Comparison of ENCODE assay signal across 6 cellular contexts in the genomic region with DNA sequence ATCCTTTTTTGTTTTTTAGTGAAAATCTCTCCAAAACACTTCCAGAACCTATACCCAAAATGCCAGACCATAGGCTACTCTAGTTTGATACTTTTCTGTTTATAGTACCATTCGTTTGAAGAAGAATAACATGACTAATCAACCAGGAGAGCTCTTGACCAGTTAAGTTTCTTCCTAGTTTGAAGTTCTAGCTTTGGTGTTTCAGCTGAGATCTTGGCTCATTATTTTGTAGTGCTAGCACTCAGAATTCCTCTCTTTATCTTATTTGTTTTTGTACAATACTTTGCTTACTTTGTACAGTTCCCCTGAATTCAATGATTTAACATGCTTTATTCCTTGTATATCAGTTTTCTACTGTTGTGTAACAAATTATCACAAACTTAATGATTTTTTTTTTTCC.
"Had no signal": no experiment of that assay in that cellular context is flagged by ENCODE, and none has a peak within 500 bp of the region (broad histone marks: within the 10 kb centered on the region; RNA-seq: fewer than 3 reads in every experiment).

No MANE protein-coding gene starts in this region.

- H3K36me3 ChIP-seq: HAP-1 had no signal

- H3K9ac ChIP-seq: GM23248 had no signal

- H3K4me3 ChIP-seq: GM23248, HAP-1, K562 had no signal

- ATAC-seq: K562 had no signal

- H3K9me3 ChIP-seq: HAP-1 had no signal

- H2AFZ ChIP-seq: GM23248 had no signal

- H3K27ac ChIP-seq: GM23248 had no signal

- DNase-seq: GM23248, GOT3, H7, KG1 had no signal
